19 cellular contexts compared by ENCODE assay signal in genomic region chr5:133227082-133227481, GRCh38.
DNase-seq lines count a peak whose midpoint lies in the region; ATAC-seq, FAIRE-seq and TF ChIP-seq lines count a peak whose summit lies in the region.
"Had no signal": no experiment of that assay in that cellular context is flagged by ENCODE, and none has a peak within 500 bp of the region (broad histone marks: within the 10 kb centered on the region; RNA-seq: fewer than 3 reads in every experiment).

No MANE protein-coding gene starts in this region.

- no peaks in the 10 kb centered on the region for H3K79me2 ChIP-seq in mammary epithelial cell (ENCODE audit: insufficient read depth, low read length)

- TF ChIP-seq CTCF in RWPE1 (conservative IDR thresholded peaks at IDR 0.05; ENCODE audit: low read depth), result no peak
- TF ChIP-seq CTCF in mammary epithelial cell (conservative IDR thresholded peaks at IDR 0.05 in 1 of 2, IDR thresholded peaks at IDR 0.05 in 1 of 2; ENCODE audit: extremely low read depth in 1 of 2, insufficient read depth in 1 of 2, low read depth in 1 of 2, low read length in 2 of 2), result peak in 1 of 2 donors; percentile 40
- TF ChIP-seq CTCF in retinal pigment epithelial cell (conservative IDR thresholded peaks at IDR 0.05; ENCODE audit: low read depth, low read length), result peak; percentile 4
- TF ChIP-seq CTCF in kidney (IDR thresholded peaks at IDR 0.05; ENCODE audit: borderline replicate concordance, extremely low read depth, insufficient read depth), result no peak

- peak; percentile 55 for DNase-seq in H7
- no peak for DNase-seq in RWPE1 (ENCODE audit: low spot score)
- no peak for DNase-seq in mammary epithelial cell
- no peak for DNase-seq in retinal pigment epithelial cell (ENCODE audit: low read depth)
- no peak for DNase-seq in kidney
- no peak for DNase-seq in NCI-H748 (lab: John Stamatoyannopoulos, UW; ENCODE audit: unreplicated experiment)
- DNase-seq: ACHN, AML-193, COR-L47, GF-D8, KG1, NCI-H1092, NCI-H2081 treated with DMSO at 0.1 percent for 48 hours, NCI-H345, NCI-H526, SJCRH30 had no signal

- H3K4me2 ChIP-seq in mammary epithelial cell (ENCODE audit: insufficient read depth, low read depth, low read length), result peak overlapping the region; percentile 17

- H3K27ac ChIP-seq in RWPE1, result peak overlapping the region; percentile 99
- H3K27ac ChIP-seq in mammary epithelial cell (ENCODE audit: insufficient read depth, low read depth, low read length), result peak overlapping the region; percentile 94
- no peak overlapping the region for H3K27ac ChIP-seq in kidney (ENCODE audit: low read depth in 2 of 2, low read length in 2 of 2)
- H3K27ac ChIP-seq: SJCRH30 had no signal

- H3K4me3 ChIP-seq in H7 (ENCODE audit: insufficient read depth, low read depth, low read length), result no peak overlapping the region
- no peak overlapping the region for H3K4me3 ChIP-seq in mammary epithelial cell (replicated peaks in 1 of 3; ENCODE audit: insufficient read depth in 1 of 3, low read depth in 2 of 3, low read length in 3 of 3)
- H3K4me3 ChIP-seq in retinal pigment epithelial cell (ENCODE audit: low read length), result no peak overlapping the region
- no peak overlapping the region for H3K4me3 ChIP-seq in kidney (ENCODE audit: low read length in 2 of 2)
- H3K4me3 ChIP-seq: SJCRH30 had no signal

- 7% methylated on average over 3 of the region's 3 CpGs for WGBS in mammary epithelial cell (ENCODE audit: low coverage, missing lambda C conversion rate)

- no peaks in the 10 kb centered on the region for H4K20me1 ChIP-seq in mammary epithelial cell (ENCODE audit: insufficient read depth, low read length)

- FAIRE-seq in kidney (lab: Jason Lieb, UNC), result no peak
- FAIRE-seq: GM19239, H54 had no signal

- in situ Hi-C loops in mammary epithelial cell (cut with MboI; ENCODE audit: low sequenced_read_pairs in 2 of 2), result no loop called here

- POLR2A ChIA-PET in RWPE1 (lab: Yijun Ruan, JAX; ENCODE audit: low non-redundant PET), result no interaction called here

- no peaks in the 10 kb centered on the region for H3K27me3 ChIP-seq in H7 (ENCODE audit: control insufficient read depth, insufficient read depth, low read length)
- H3K27me3 ChIP-seq in mammary epithelial cell (ENCODE audit: insufficient read depth, low read length), result no peaks in the 10 kb centered on the region
- H3K27me3 ChIP-seq: SJCRH30 had no signal

- H3K36me3 ChIP-seq in H7 (replicated peaks; ENCODE audit: control insufficient read depth, insufficient read depth, low read length) (no peaks in the 10 kb centered on the region), mammary epithelial cell (ENCODE audit: insufficient read depth, low read length) (no peaks in the 10 kb centered on the region), kidney (ENCODE audit: control insufficient read depth in 1 of 2, insufficient read depth in 2 of 2, low read length in 2 of 2) (no peaks in the 10 kb centered on the region)
- H3K36me3 ChIP-seq: SJCRH30 had no signal

- dilution Hi-C loops in mammary epithelial cell (cut with HindIII; ENCODE audit: low sequenced_read_pairs), result no loop called here

- peak overlapping the region; percentile 70 for H2AFZ ChIP-seq in mammary epithelial cell (ENCODE audit: low read depth, low read length)

- CTCF ChIA-PET in RWPE1 (lab: Yijun Ruan, JAX) (interaction anchor here (0.6 to 1.0 kb wide), 2 partner anchors 7 to 13 kb away, joined by 4 to 5 read pairs; no protein-coding TSS in a partner anchor), mammary epithelial cell (lab: Charles Lee; ENCODE audit: low non-redundant PET) (interaction anchor here (0.6 to 0.7 kb wide), 2 partner anchors 21 to 477 kb away, joined by 3 to 4 read pairs; no protein-coding TSS in a partner anchor)

- BruUV-seq in mammary epithelial cell (replicated peaks; lab: Mats Ljungman, UMichigan), result no TSS peak

- H3K9ac ChIP-seq in mammary epithelial cell (ENCODE audit: insufficient read depth, low read length) (peak overlapping the region; percentile 17), kidney (ENCODE audit: low read length in 2 of 2) (no peak overlapping the region)

- no peak for ATAC-seq in GM18502 (IDR thresholded peaks at IDR 0.05; ENCODE audit: poor library complexity, unreplicated experiment)

- H3K4me1 ChIP-seq in mammary epithelial cell (ENCODE audit: insufficient read depth, low read length) (peaks cover 74% of the 10 kb centered on the region), kidney (ENCODE audit: control insufficient read depth in 1 of 2, insufficient read depth in 1 of 2, low read depth in 1 of 2, low read length in 2 of 2) (peaks cover 0 to 6% of the 10 kb centered on the region in 2 donors)
- H3K4me1 ChIP-seq: SJCRH30 had no signal

- intact Hi-C loops in mammary epithelial cell (cut with micrococcal nuclease) (loop anchor here (5.0 kb wide), 1 partner anchor 60 kb away; no protein-coding TSS in a partner anchor), kidney (cut with DNase I) (no loop called here)

- H3K9me3 ChIP-seq in mammary epithelial cell (replicated peaks; ENCODE audit: insufficient read depth, low read length) (no peaks in the 10 kb centered on the region), kidney (ENCODE audit: control insufficient read depth in 1 of 2, low read length in 2 of 2) (no peaks in the 10 kb centered on the region)
- H3K9me3 ChIP-seq: SJCRH30 had no signal

Comparison
In these comparisons a context has a peak if more than half of its experiments do, and no peak if none do; other contexts are left out.
1. H3K27ac ChIP-seq: peak in RWPE1 (single experiment) and mammary epithelial cell (single experiment); none in kidney (0 of 2).